In the genomic region with DNA sequence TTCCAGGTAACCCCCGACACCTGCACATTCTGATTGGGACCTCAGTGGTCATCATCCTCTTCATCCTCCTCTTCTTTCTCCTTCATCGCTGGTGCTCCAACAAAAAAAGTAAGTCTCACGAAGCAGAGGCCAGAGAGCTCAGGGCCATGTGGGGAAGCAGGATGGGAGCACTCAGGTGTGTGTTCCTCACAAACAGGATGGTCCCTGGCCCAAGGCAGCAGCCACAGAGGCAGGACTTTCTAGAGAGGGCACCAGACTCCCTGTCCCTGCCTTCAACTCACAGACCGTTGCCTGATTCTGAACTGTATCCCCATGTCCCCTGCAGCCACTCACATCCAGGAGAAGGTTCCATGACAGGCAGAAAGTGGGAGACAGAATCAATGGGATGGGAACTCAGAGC, we compare ENCODE assay signal across 10 cellular contexts. TPM values are rescaled to one million over a fixed set of nuclear protein-coding genes. Genes with fewer than 3 reads are reported as not detected.
"Had no signal": no experiment of that assay in that cellular context is flagged by ENCODE, and none has a peak within 500 bp of the region (broad histone marks: within the 10 kb centered on the region; RNA-seq: fewer than 3 reads in every experiment).

No MANE protein-coding gene starts in this region.

RNA-seq across cellular contexts. Expression of a gene that starts 13.3 kb away (rescaled TPM):
- total RNA-seq: OCI-LY7, PC-3, PC-9, Peyer's patch, Right ventricle myocardium inferior, Right ventricle myocardium superior, RPMI7951, SJCRH30, SJSA1, SK-MEL-5 had no signal

RNA-seq across cellular contexts. Expression of a gene that starts 20.5 kb away (rescaled TPM):
- total RNA-seq: OCI-LY7, PC-3, PC-9, Right ventricle myocardium inferior, Right ventricle myocardium superior, RPMI7951, SJCRH30, SJSA1, SK-MEL-5 had no signal

RNA-seq across cellular contexts. Expression of a gene that starts 33.4 kb away (rescaled TPM):
- total RNA-seq: OCI-LY7, PC-3, PC-9, Peyer's patch, Right ventricle myocardium inferior, Right ventricle myocardium superior, RPMI7951, SJCRH30, SJSA1, SK-MEL-5 had no signal

RNA-seq across cellular contexts. Expression of a gene that starts 44.6 kb away (rescaled TPM):
- total RNA-seq: OCI-LY7, PC-3, PC-9, Peyer's patch, Right ventricle myocardium inferior, Right ventricle myocardium superior, RPMI7951, SJCRH30, SJSA1, SK-MEL-5 had no signal

RNA-seq across cellular contexts. Expression of a gene that starts 49.6 kb away (rescaled TPM):
- total RNA-seq: OCI-LY7, PC-3, PC-9, Peyer's patch, Right ventricle myocardium inferior, Right ventricle myocardium superior, RPMI7951, SJCRH30, SJSA1, SK-MEL-5 had no signal
